ENCODE assay signal across 8 cellular contexts in the genomic region with DNA sequence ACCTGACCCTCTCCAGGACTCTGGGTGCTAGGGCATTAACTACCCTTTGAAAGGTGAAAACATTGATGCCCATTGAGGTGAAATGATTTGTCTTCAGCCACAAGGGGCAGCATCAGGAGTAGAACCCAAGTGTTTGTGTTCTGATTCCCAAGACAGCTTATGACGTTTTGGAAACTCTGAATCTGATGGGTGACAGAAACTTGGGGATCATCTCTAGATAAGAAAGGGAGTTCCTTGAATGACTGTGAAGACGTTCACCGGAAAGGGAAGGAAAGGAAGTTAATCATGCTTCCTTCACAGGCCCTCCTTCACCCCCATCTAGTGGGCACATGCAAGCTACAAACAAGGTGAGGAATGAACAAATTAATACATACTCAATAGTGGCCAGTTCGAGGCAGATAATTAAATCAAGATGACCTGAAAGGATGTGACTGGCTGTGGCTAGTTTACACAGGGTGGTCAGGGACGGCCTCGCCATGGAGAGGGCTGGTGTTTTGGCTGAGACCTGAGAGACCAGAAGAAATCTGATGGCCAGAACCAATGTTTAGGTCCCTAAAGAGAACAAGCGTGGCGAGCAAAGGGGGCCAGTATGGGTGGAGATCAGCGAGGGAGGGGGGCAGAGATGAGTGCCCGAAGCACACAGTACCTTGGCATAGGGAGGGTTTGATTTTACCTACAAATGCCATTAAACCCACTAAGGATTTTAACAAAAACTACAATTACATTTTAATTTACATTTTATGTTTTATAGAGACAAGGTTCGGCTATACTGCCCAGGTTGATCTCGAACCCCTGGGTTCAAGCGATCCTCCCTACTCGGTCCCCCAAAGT. TPM values are rescaled to one million over a fixed set of nuclear protein-coding genes. Genes with fewer than 3 reads are reported as not detected.
DNase-seq lines count a peak whose midpoint lies in the region; ATAC-seq, FAIRE-seq and TF ChIP-seq lines count a peak whose summit lies in the region.

No MANE protein-coding gene starts in this region.

- 45% methylated on average over 11 of the region's 14 CpGs for WGBS in HUES64

- TF ChIP-seq CTCF in brain (conservative IDR thresholded peaks at IDR 0.05) (peak; percentile 53 to 74), keratinocyte (optimal IDR thresholded peaks at IDR 0.05 in 1 of 3, IDR thresholded peaks at IDR 0.05 in 1 of 3, conservative IDR thresholded peaks at IDR 0.05 in 1 of 3; ENCODE audit: extremely low read depth in 1 of 3, insufficient read depth in 2 of 3, low read length in 3 of 3) (peak; percentile 63 to 78 (median 63))

- peak overlapping the region; percentile 80 for H3K4me3 ChIP-seq in HUES64 (ENCODE audit: low read length)
- peak overlapping the region; percentile 70 to 81 (median 79) for H3K4me3 ChIP-seq in keratinocyte (ENCODE audit: control insufficient read depth in 2 of 3, extremely low read depth in 1 of 3, insufficient read depth in 2 of 3, low read depth in 1 of 3, low read length in 3 of 3)

- no peak for ATAC-seq in T-helper 17 cell
- ATAC-seq in GM19035 (IDR thresholded peaks at IDR 0.05; ENCODE audit: unreplicated experiment): no peak
- ATAC-seq in HG03521 (IDR thresholded peaks at IDR 0.05; ENCODE audit: unreplicated experiment): no peak

- H3K36me3 ChIP-seq in HUES64 (ENCODE audit: insufficient read depth, low read length) (no peaks in the 10 kb centered on the region), keratinocyte (ENCODE audit: control insufficient read depth in 2 of 2, extremely low read depth in 1 of 2, insufficient read depth in 2 of 2, low read length in 2 of 2) (no peaks in the 10 kb centered on the region)

- H3K4me2 ChIP-seq in keratinocyte (ENCODE audit: control insufficient read depth, extremely low read depth, insufficient read depth, low read depth, low read length): peak overlapping the region; percentile 70

- peak; percentile 60 for DNase-seq in EL
- DNase-seq in T-helper 17 cell: no peak
- DNase-seq in keratinocyte (ENCODE audit: low read depth, low spot score): peak; percentile 88
- DNase-seq in stimulated activated CD4-positive, alpha-beta T cell treated with anti-CD3 and anti-CD28 coated beads, Interleukin-1b, Interleukin-23, amount 100 ng/mL, for 1 hour (ENCODE audit: low read depth in 2 of 2): peak; percentile 9 to 11

- H3K4me1 Mint-ChIP-seq in T-helper 17 cell (peaks cover 31% of the 10 kb centered on the region), brain (peaks cover 34% of the 10 kb centered on the region)

- H4K20me1 ChIP-seq in keratinocyte (ENCODE audit: control insufficient read depth, extremely low read depth, insufficient read depth, low read length): no peaks in the 10 kb centered on the region

- H3K27ac ChIP-seq in HUES64 (ENCODE audit: low read depth, low read length): peak overlapping the region; percentile 78; the same call in 1 of the 2 replicates
- H3K27ac ChIP-seq in keratinocyte (ENCODE audit: control insufficient read depth, insufficient read depth, low read length): peak overlapping the region; percentile 77

- H3K27me3 ChIP-seq in HUES64 (ENCODE audit: insufficient read depth, low read length) (peaks cover 10% of the 10 kb centered on the region), keratinocyte (ENCODE audit: control insufficient read depth, extremely low read depth, insufficient read depth, low read length) (no peaks in the 10 kb centered on the region)

- H2AFZ ChIP-seq in keratinocyte (ENCODE audit: control insufficient read depth, low read length): peak overlapping the region; percentile 82

- H3K4me3 Mint-ChIP-seq in T-helper 17 cell (peak overlapping the region; percentile 94), brain (peak overlapping the region; percentile 92 to 98 (median 95))

- no peaks in the 10 kb centered on the region for H3K9me3 Mint-ChIP-seq in brain

- H3K4me1 ChIP-seq in HUES64 (ENCODE audit: insufficient read depth, low read length) (peaks cover 10% of the 10 kb centered on the region), keratinocyte (ENCODE audit: control insufficient read depth, extremely low read depth, insufficient read depth, low read length) (peaks cover 16% of the 10 kb centered on the region)

- peak; percentile 69 for FAIRE-seq in keratinocyte (lab: Jason Lieb, UNC)

- H3K79me2 ChIP-seq in keratinocyte (ENCODE audit: control insufficient read depth, insufficient read depth, low read length): peaks cover 2% of the 10 kb centered on the region

- H3K27me3 Mint-ChIP-seq in T-helper 17 cell (no peaks in the 10 kb centered on the region), brain (peaks cover 15% of the 10 kb centered on the region)

- H3K9ac ChIP-seq in HUES64 (ENCODE audit: low read depth, low read length) (peak overlapping the region; percentile 55), keratinocyte (ENCODE audit: control insufficient read depth, extremely low read depth, insufficient read depth, low read length) (peak overlapping the region; percentile 74)

- dilution Hi-C loops in keratinocyte (cut with MboI; ENCODE audit: extremely low pct_ligation_motif_present, low sequenced_read_pairs): loop anchor here (25.0 kb wide), 1 partner anchor 97 kb away; no protein-coding TSS in a partner anchor

- H3K36me3 Mint-ChIP-seq in T-helper 17 cell (ENCODE audit: low read depth) (peaks cover 2% of the 10 kb centered on the region), brain (peaks cover 4% of the 10 kb centered on the region)

- H3K9me1 ChIP-seq in keratinocyte (ENCODE audit: control insufficient read depth, extremely low read depth, insufficient read depth, low read length): no peaks in the 10 kb centered on the region

- H3K9me3 ChIP-seq in HUES64 (ENCODE audit: insufficient read depth, low read depth, low read length) (no peaks in the 10 kb centered on the region), T-helper 17 cell (ENCODE audit: control insufficient read depth, low read length, poor library complexity, severe bottlenecking) (no peaks in the 10 kb centered on the region), keratinocyte (ENCODE audit: control insufficient read depth, low read depth, low read length) (no peaks in the 10 kb centered on the region)

- H3K27ac Mint-ChIP-seq in T-helper 17 cell (peak overlapping the region; percentile 97), brain (peak overlapping the region; percentile 98 to 100 (median 99))

RNA-seq across cellular contexts. Expression of a gene that starts 0.9 kb away (rescaled TPM):
- polyA plus RNA-seq in HUES64 (2013, experiment 1 of 2): 6.2 TPM
- 8.4 TPM for polyA plus RNA-seq in HUES64 (2013, experiment 2 of 2)
- 1 to 10 TPM; 4.6 to 5.2 TPM for total RNA-seq in T-helper 17 cell
- polyA plus RNA-seq in brain (ENCODE audit: insufficient read depth, low read depth, low replicate concordance) (13.1 TPM), keratinocyte (7.3 to 10.3 TPM (median 8.0 TPM) in 3 replicates)
- 1.5 TPM for polyA plus RNA-seq in keratinocyte (2011; ENCODE audit: low read depth)
- 1.9 and 3.7 TPM in 2 replicates for polyA plus RNA-seq in keratinocyte (2011; cell fraction: cytosol; rRNA removed)
- 11.8 and 15.5 TPM in 2 replicates for polyA plus RNA-seq in keratinocyte (2011; cell fraction: nucleus; rRNA removed)
- polyA plus RNA-seq in keratinocyte (2012; ENCODE audit: low replicate concordance): 1.8 and 7.1 TPM in 2 replicates
- 7.9 to 33.5 TPM (median 31.6 TPM) in 3 replicates for polyA minus RNA-seq in keratinocyte
- 7.3 TPM for polyA minus RNA-seq in keratinocyte (2011; cell fraction: cytosol; rRNA and poly(A)+ RNA removed)
- polyA minus RNA-seq in keratinocyte (2011; cell fraction: nucleus; rRNA and poly(A)+ RNA removed): 27.9 and 40.2 TPM in 2 replicates

RNA-seq across cellular contexts. Expression of a gene that starts 15.0 kb away (rescaled TPM):
- polyA plus RNA-seq in HUES64 (2013, experiment 1 of 2): not detected
- 0.06 TPM for polyA plus RNA-seq in HUES64 (2013, experiment 2 of 2)
- not detected for total RNA-seq in T-helper 17 cell
- polyA plus RNA-seq in brain (ENCODE audit: insufficient read depth, low read depth, low replicate concordance) (1.5 TPM), keratinocyte (0.03 to 0.05 TPM (median 0.03 TPM) in 3 replicates)
- polyA plus RNA-seq in keratinocyte (2011; ENCODE audit: low read depth): not detected
- 0.05 TPM in 1 of 2 replicates, not detected in the other for polyA plus RNA-seq in keratinocyte (2011; cell fraction: cytosol; rRNA removed)
- polyA plus RNA-seq in keratinocyte (2011; cell fraction: nucleus; rRNA removed): 0.03 and 0.05 TPM in 2 replicates
- polyA plus RNA-seq in keratinocyte (2012; ENCODE audit: low replicate concordance): 0.03 and 0.14 TPM in 2 replicates
- polyA minus RNA-seq in keratinocyte: not detected in 3 replicates
- polyA minus RNA-seq in keratinocyte (2011; cell fraction: cytosol; rRNA and poly(A)+ RNA removed): not detected
- polyA minus RNA-seq in keratinocyte (2011; cell fraction: nucleus; rRNA and poly(A)+ RNA removed): not detected in 2 replicates

RNA-seq across cellular contexts. Expression of a gene that starts 40.8 kb away (rescaled TPM):
- 2.6 TPM for polyA plus RNA-seq in HUES64 (2013, experiment 1 of 2)
- polyA plus RNA-seq in HUES64 (2013, experiment 2 of 2): 3.8 TPM
- total RNA-seq in T-helper 17 cell: 1 to 10 TPM; 1.4 to 2.0 TPM
- polyA plus RNA-seq in brain (ENCODE audit: insufficient read depth, low read depth, low replicate concordance) (5.6 TPM), keratinocyte (3.9 to 4.1 TPM (median 4.1 TPM) in 3 replicates)
- 1.5 TPM for polyA plus RNA-seq in keratinocyte (2011; ENCODE audit: low read depth)
- 3.1 and 4.7 TPM in 2 replicates for polyA plus RNA-seq in keratinocyte (2011; cell fraction: cytosol; rRNA removed)
- polyA plus RNA-seq in keratinocyte (2011; cell fraction: nucleus; rRNA removed): 4.1 and 5.3 TPM in 2 replicates
- 3.0 and 3.2 TPM in 2 replicates for polyA plus RNA-seq in keratinocyte (2012; ENCODE audit: low replicate concordance)
- polyA minus RNA-seq in keratinocyte: 6.5 to 10.5 TPM (median 8.9 TPM) in 3 replicates
- polyA minus RNA-seq in keratinocyte (2011; cell fraction: cytosol; rRNA and poly(A)+ RNA removed): 3.8 TPM
- polyA minus RNA-seq in keratinocyte (2011; cell fraction: nucleus; rRNA and poly(A)+ RNA removed): 2.2 and 5.0 TPM in 2 replicates

RNA-seq across cellular contexts. Expression of a gene that starts 40.9 kb away (rescaled TPM):
- polyA plus RNA-seq in HUES64 (2013, experiment 1 of 2): 14.9 TPM
- 17.4 TPM for polyA plus RNA-seq in HUES64 (2013, experiment 2 of 2)
- total RNA-seq in T-helper 17 cell: 10 to 100 TPM; 31.9 to 40.8 TPM
- 20.7 TPM for polyA plus RNA-seq in brain (ENCODE audit: insufficient read depth, low read depth, low replicate concordance)
- polyA plus RNA-seq in keratinocyte: 37.8 to 39.4 TPM (median 38.6 TPM) in 3 replicates
- polyA plus RNA-seq in keratinocyte (2011; ENCODE audit: low read depth): 19.4 TPM
- polyA plus RNA-seq in keratinocyte (2011; cell fraction: cytosol; rRNA removed): 29.2 and 29.7 TPM in 2 replicates
- 89.4 and 108 TPM in 2 replicates for polyA plus RNA-seq in keratinocyte (2011; cell fraction: nucleus; rRNA removed)
- polyA plus RNA-seq in keratinocyte (2012; ENCODE audit: low replicate concordance): 16.1 and 27.2 TPM in 2 replicates
- polyA minus RNA-seq in keratinocyte: 64.6 to 78.4 TPM (median 68.0 TPM) in 3 replicates
- 41.6 TPM for polyA minus RNA-seq in keratinocyte (2011; cell fraction: cytosol; rRNA and poly(A)+ RNA removed)
- 56.6 and 84.9 TPM in 2 replicates for polyA minus RNA-seq in keratinocyte (2011; cell fraction: nucleus; rRNA and poly(A)+ RNA removed)

Comparison
In these comparisons a context has a peak if more than half of its experiments do, and no peak if none do; other contexts are left out.
1. DNase-seq: peak in EL (single experiment), keratinocyte (single experiment) and stimulated activated CD4-positive, alpha-beta T cell treated with anti-CD3 and anti-CD28 coated beads, Interleukin-1b, Interleukin-23, amount 100 ng/mL, for 1 hour (2 of 2); none in T-helper 17 cell (0 of 3).